Comparison of ENCODE assay signal across 8 cellular contexts in genomic region chr2:130332271-130333073, GRCh38. TPM values are rescaled to one million over a fixed set of nuclear protein-coding genes. Genes with fewer than 3 reads are reported as not detected.
DNase-seq lines count a peak whose midpoint lies in the region; ATAC-seq and TF ChIP-seq lines count a peak whose summit lies in the region.

No MANE protein-coding gene starts in this region.

- no peak overlapping the region for H4K8ac ChIP-seq in neuronal stem cell (ENCODE audit: low read depth, low read length)

- H2AFZ ChIP-seq in fibroblast of lung (ENCODE audit: low read length) (peak overlapping the region; percentile 12), neuronal stem cell (ENCODE audit: low read length) (peak overlapping the region; percentile 76)

- no peaks in the 10 kb centered on the region for H3K36me3 ChIP-seq in Panc1 (ENCODE audit: control insufficient read depth, insufficient read depth, low read length)
- H3K36me3 ChIP-seq in fibroblast of lung (ENCODE audit: control insufficient read depth, insufficient read depth, low read length), result no peaks in the 10 kb centered on the region
- H3K36me3 ChIP-seq in neuronal stem cell (replicated peaks in 1 of 2; ENCODE audit: control insufficient read depth in 2 of 2, insufficient read depth in 2 of 2, low read length in 2 of 2), result no peaks in the 10 kb centered on the region

- peaks cover 5% of the 10 kb centered on the region for H3K4me1 Mint-ChIP-seq in activated T-helper 1 cell treated with anti-CD3 and anti-CD28 coated beads, Interleukin-12 subunit alpha, Interleukin-12 subunit beta, Interleukin-2, Interleukin-4 antibody, amounts not matched to agents 30 ng/mL and 10 ng/mL and 1 ng/mL, durations not matched to agents 14 hours and 24 hours and 36 hours (ENCODE audit: low read depth)

- in situ Hi-C loops in Panc1 (cut with HindIII; ENCODE audit: low pct_unique_long_range_greater_than_20kb, low sequenced_read_pairs), result no loop called here

- no peaks in the 10 kb centered on the region for H4K20me1 ChIP-seq in fibroblast of lung (ENCODE audit: control insufficient read depth, extremely low read depth, insufficient read depth, low read length)

- no peak overlapping the region for H2BK5ac ChIP-seq in neuronal stem cell (ENCODE audit: low read length)

- peak overlapping the region; percentile 36 for H2AK5ac ChIP-seq in neuronal stem cell (ENCODE audit: low read depth, low read length)

- no peak overlapping the region for H2BK120ac ChIP-seq in neuronal stem cell (ENCODE audit: low read depth, low read length)

- no peak overlapping the region for H3K14ac ChIP-seq in neuronal stem cell (ENCODE audit: low read length)

- H2BK12ac ChIP-seq in neuronal stem cell (ENCODE audit: low read length), result no peak overlapping the region

- peak; percentile 88 for DNase-seq in DMS 273 (lab: John Stamatoyannopoulos, UW; ENCODE audit: unreplicated experiment)
- DNase-seq in HPDE6-E6E7 (ENCODE audit: extremely low spot score), result peak; percentile 49
- peak; percentile 68 for DNase-seq in Panc1 (ENCODE audit: low read depth, low spot score)
- peak; percentile 45 for DNase-seq in activated T-helper 1 cell treated with anti-CD3 and anti-CD28 coated beads, Interleukin-12 subunit alpha, Interleukin-12 subunit beta, Interleukin-2, Interleukin-4 antibody, amounts not matched to agents 30 ng/mL and 10 ng/mL and 1 ng/mL, durations not matched to agents 14 hours and 24 hours and 36 hours (ENCODE audit: low spot score)
- peak; percentile 76 to 82 for DNase-seq in fibroblast of lung (ENCODE audit: low read depth in 2 of 2)
- DNase-seq in neuronal stem cell (ENCODE audit: low spot score), result peak; percentile 64
- peak in 35 of 49 donors; percentile 10 to 70 (median 43) for DNase-seq in substantia nigra (lab: John Stamatoyannopoulos, UW)

- BruUV-seq in Panc1 (replicated peaks; lab: Mats Ljungman, UMichigan), result no TSS peak

- peaks cover 25% of the 10 kb centered on the region for H3K27me3 Mint-ChIP-seq in activated T-helper 1 cell treated with anti-CD3 and anti-CD28 coated beads, Interleukin-12 subunit alpha, Interleukin-12 subunit beta, Interleukin-2, Interleukin-4 antibody, amounts not matched to agents 30 ng/mL and 10 ng/mL and 1 ng/mL, durations not matched to agents 14 hours and 24 hours and 36 hours (ENCODE audit: insufficient read depth)

- peak overlapping the region; percentile 44 for H3K4me3 Mint-ChIP-seq in activated T-helper 1 cell treated with anti-CD3 and anti-CD28 coated beads, Interleukin-12 subunit alpha, Interleukin-12 subunit beta, Interleukin-2, Interleukin-4 antibody, amounts not matched to agents 30 ng/mL and 10 ng/mL and 1 ng/mL, durations not matched to agents 14 hours and 24 hours and 36 hours

- H3K27me3 ChIP-seq in Panc1 (ENCODE audit: control insufficient read depth, insufficient read depth, low read length) (no peaks in the 10 kb centered on the region), fibroblast of lung (ENCODE audit: control insufficient read depth, insufficient read depth, low read length) (peaks cover 3% of the 10 kb centered on the region), neuronal stem cell (ENCODE audit: control insufficient read depth in 3 of 3, insufficient read depth in 3 of 3, low read depth in 1 of 3, low read length in 3 of 3) (peaks cover 0 to 18% (median 0%) of the 10 kb centered on the region in 3 experiments)

- H3K9me3 Mint-ChIP-seq in activated T-helper 1 cell treated with anti-CD3 and anti-CD28 coated beads, Interleukin-12 subunit alpha, Interleukin-12 subunit beta, Interleukin-2, Interleukin-4 antibody, amounts not matched to agents 30 ng/mL and 10 ng/mL and 1 ng/mL, durations not matched to agents 14 hours and 24 hours and 36 hours, result no peaks in the 10 kb centered on the region

- TF ChIP-seq CTCF in Panc1 (IDR thresholded peaks at IDR 0.05) (peak; percentile 97), fibroblast of lung (conservative IDR thresholded peaks at IDR 0.05 in 1 of 2, IDR thresholded peaks at IDR 0.05 in 1 of 2; ENCODE audit: low read depth in 1 of 2, low read length in 2 of 2) (peak; percentile 96 to 97)

- H3K9ac ChIP-seq in fibroblast of lung (ENCODE audit: insufficient read depth, low read length) (no peak overlapping the region), neuronal stem cell (ENCODE audit: low read depth, low read length, poor library complexity) (peak overlapping the region; percentile 64)

- H3K4me2 ChIP-seq in fibroblast of lung (ENCODE audit: extremely low read depth, insufficient read depth, low read length) (peak overlapping the region; percentile 72), neuronal stem cell (ENCODE audit: insufficient read depth, low read length, poor library complexity, severe bottlenecking) (peak overlapping the region; percentile 43)

- H3K4ac ChIP-seq in neuronal stem cell (ENCODE audit: low read length), result no peak overlapping the region

- H3K18ac ChIP-seq in neuronal stem cell (ENCODE audit: low read length), result peak overlapping the region; percentile 65

- H3K27ac Mint-ChIP-seq in activated T-helper 1 cell treated with anti-CD3 and anti-CD28 coated beads, Interleukin-12 subunit alpha, Interleukin-12 subunit beta, Interleukin-2, Interleukin-4 antibody, amounts not matched to agents 30 ng/mL and 10 ng/mL and 1 ng/mL, durations not matched to agents 14 hours and 24 hours and 36 hours, result no peak overlapping the region

- H3K4me1 ChIP-seq in Panc1 (ENCODE audit: control insufficient read depth, insufficient read depth, low read length), result peaks cover 6% of the 10 kb centered on the region; the same call in 1 of the 2 replicates
- H3K4me1 ChIP-seq in fibroblast of lung (ENCODE audit: control insufficient read depth, extremely low read depth, insufficient read depth, low read length), result no peaks in the 10 kb centered on the region
- peaks cover 0 to 5% of the 10 kb centered on the region in 2 donors for H3K4me1 ChIP-seq in neuronal stem cell (ENCODE audit: control insufficient read depth in 2 of 2, insufficient read depth in 1 of 2, low read depth in 1 of 2, low read length in 2 of 2)

- no peaks in the 10 kb centered on the region for H3K79me2 ChIP-seq in fibroblast of lung (ENCODE audit: control insufficient read depth, insufficient read depth, low read length)

- peak overlapping the region; percentile 77 for H3K23ac ChIP-seq in neuronal stem cell (ENCODE audit: low read depth, low read length, poor library complexity)

- CTCF ChIA-PET in Panc1 (lab: Charles Lee), result interaction anchor here (0.6 to 1.6 kb wide), 4 partner anchors 10 to 77 kb away, joined by 3 to 20 read pairs (median 3); a partner anchor contains a TSS

- no CpG with 5 or more reads among the region's 29 CpGs for WGBS in neuronal stem cell (ENCODE audit: extremely low coverage in 2 of 2, insufficient read length in 2 of 2, insufficient replicate concordance in 1 of 2), 2 donors

- H3K9me3 ChIP-seq in Panc1 (ENCODE audit: control insufficient read depth, insufficient read depth, low read depth, low read length) (peaks cover 3% of the 10 kb centered on the region; the same call in 1 of the 2 replicates), fibroblast of lung (ENCODE audit: control insufficient read depth, insufficient read depth, low read depth, low read length) (no peaks in the 10 kb centered on the region), neuronal stem cell (replicated peaks in 1 of 2; ENCODE audit: control insufficient read depth in 2 of 2, insufficient read depth in 1 of 2, low read depth in 1 of 2, low read length in 2 of 2) (no peaks in the 10 kb centered on the region)

- no peaks in the 10 kb centered on the region for H3K36me3 Mint-ChIP-seq in activated T-helper 1 cell treated with anti-CD3 and anti-CD28 coated beads, Interleukin-12 subunit alpha, Interleukin-12 subunit beta, Interleukin-2, Interleukin-4 antibody, amounts not matched to agents 30 ng/mL and 10 ng/mL and 1 ng/mL, durations not matched to agents 14 hours and 24 hours and 36 hours (ENCODE audit: low read depth)

- intact Hi-C loops in Panc1 (cut with micrococcal nuclease; ENCODE audit: unreplicated experiment), result loop anchor here (1.0 to 10.0 kb wide), 3 partner anchors 44 to 178 kb away; partner anchors contain the start of genes MZT2B and SMPD4
- intact Hi-C loops in activated T-helper 1 cell treated with anti-CD3 and anti-CD28 coated beads, Interleukin-12 subunit alpha, Interleukin-12 subunit beta, Interleukin-2, Interleukin-4 antibody, amounts not matched to agents 30 ng/mL and 10 ng/mL and 1 ng/mL, durations not matched to agents 14 hours and 24 hours and 36 hours (cut with micrococcal nuclease), result loop anchor here (1.0 to 2.0 kb wide), 3 partner anchors 151 to 456 kb away; partner anchors contain the start of gene SMPD4

- no peaks in the 10 kb centered on the region for H3K79me1 ChIP-seq in neuronal stem cell (ENCODE audit: low read depth, low read length)

- H3K4me3 ChIP-seq in Panc1 (ENCODE audit: low read depth in 2 of 2, low read length in 2 of 2), result peak overlapping the region in 1 of 2 experiments; percentile 32; a peak in 3 of 4 replicates
- H3K4me3 ChIP-seq in fibroblast of lung (replicated peaks in 1 of 4; ENCODE audit: control extremely low read depth in 1 of 4, insufficient read depth in 1 of 4, low read depth in 3 of 4, low read length in 4 of 4), result peak overlapping the region in 1 of 4 experiments; percentile 16
- H3K4me3 ChIP-seq in neuronal stem cell (ENCODE audit: low read length in 2 of 2), result no peak overlapping the region

- no peak overlapping the region for H3K27ac ChIP-seq in Panc1 (ENCODE audit: low read length)
- H3K27ac ChIP-seq in fibroblast of lung (ENCODE audit: insufficient read depth, low read length), result no peak overlapping the region
- H3K27ac ChIP-seq in neuronal stem cell (replicated peaks; ENCODE audit: low read length), result no peak overlapping the region
- H3K27ac ChIP-seq in substantia nigra (ENCODE audit: low read depth, low read length, poor library complexity, severe bottlenecking), result no peak overlapping the region

- no peak overlapping the region for H2BK15ac ChIP-seq in neuronal stem cell (ENCODE audit: low read length)

- H4K91ac ChIP-seq in neuronal stem cell (ENCODE audit: low read depth, low read length, poor library complexity), result no peak overlapping the region

- POLR2A ChIA-PET in Panc1 (lab: Charles Lee), result no interaction called here

- peak; percentile 86 for ATAC-seq in GM19438 (IDR thresholded peaks at IDR 0.05; ENCODE audit: low read depth, unreplicated experiment)
- peak; percentile 53 for ATAC-seq in Panc1

RNA-seq across cellular contexts. Expression of gene IMP4, which starts 10.2 kb away (rescaled TPM):
- total RNA-seq in Panc1 (2021; ENCODE audit: unreplicated experiment) (104 TPM), fibroblast of lung (50.1 and 58.0 TPM in 2 replicates)
- polyA plus RNA-seq in Panc1 (2012; ENCODE audit: insufficient read length), result 162 TPM
- total RNA-seq in activated T-helper 1 cell treated with anti-CD3 and anti-CD28 coated beads, Interleukin-12 subunit alpha, Interleukin-12 subunit beta, Interleukin-2, Interleukin-4 antibody, amounts not matched to agents 30 ng/mL and 10 ng/mL and 1 ng/mL, durations not matched to agents 14 hours and 24 hours and 36 hours, result 169 and 184 TPM in 2 replicates
- 46.3 and 67.6 TPM in 2 replicates for polyA plus RNA-seq in fibroblast of lung
- 68.1 and 109 TPM in 2 replicates for polyA plus RNA-seq in fibroblast of lung (2012)
- 102 and 154 TPM in 2 replicates for polyA minus RNA-seq in fibroblast of lung (ENCODE audit: low replicate concordance)
- 49.5 TPM for polyA plus RNA-seq in neuronal stem cell (2013, experiment 1 of 2)
- polyA plus RNA-seq in neuronal stem cell (2013, experiment 2 of 2), result 45.4 TPM

RNA-seq across cellular contexts. Expression of gene PTPN18, which starts 23.4 kb away (rescaled TPM):
- total RNA-seq in Panc1 (2021; ENCODE audit: unreplicated experiment), result 35.3 TPM
- polyA plus RNA-seq in Panc1 (2012; ENCODE audit: insufficient read length), result 27.4 TPM
- 66.9 and 68.9 TPM in 2 replicates for total RNA-seq in activated T-helper 1 cell treated with anti-CD3 and anti-CD28 coated beads, Interleukin-12 subunit alpha, Interleukin-12 subunit beta, Interleukin-2, Interleukin-4 antibody, amounts not matched to agents 30 ng/mL and 10 ng/mL and 1 ng/mL, durations not matched to agents 14 hours and 24 hours and 36 hours
- 8.0 and 9.6 TPM in 2 replicates for total RNA-seq in fibroblast of lung
- polyA plus RNA-seq in fibroblast of lung, result 18.1 and 23.0 TPM in 2 replicates
- 15.2 and 16.0 TPM in 2 replicates for polyA plus RNA-seq in fibroblast of lung (2012)
- 9.4 and 65.4 TPM in 2 replicates for polyA minus RNA-seq in fibroblast of lung (ENCODE audit: low replicate concordance)
- 24.7 TPM for polyA plus RNA-seq in neuronal stem cell (2013, experiment 1 of 2)
- polyA plus RNA-seq in neuronal stem cell (2013, experiment 2 of 2), result 25.2 TPM
